ENCODE assay signal across 13 cellular contexts in genomic region chr20:21031666-21032065, GRCh38.
DNase-seq lines count a peak whose midpoint lies in the region; ATAC-seq and TF ChIP-seq lines count a peak whose summit lies in the region.
"Had no signal": no experiment of that assay in that cellular context is flagged by ENCODE, and none has a peak within 500 bp of the region (broad histone marks: within the 10 kb centered on the region; RNA-seq: fewer than 3 reads in every experiment).

No MANE protein-coding gene starts in this region.

- ATAC-seq in GM18520 (IDR thresholded peaks at IDR 0.05; ENCODE audit: unreplicated experiment) = no peak

- no peak overlapping the region for H3K27ac ChIP-seq in neural progenitor cell

- H3K4me1 Mint-ChIP-seq in neural progenitor cell = peaks cover 20% of the 10 kb centered on the region
- H3K4me1 Mint-ChIP-seq: B cell had no signal

- H3K36me3 ChIP-seq in neural progenitor cell = no peaks in the 10 kb centered on the region
- H3K36me3 ChIP-seq: HAP-1 had no signal

- H3K9me3 ChIP-seq in neural progenitor cell (ENCODE audit: low read depth) = no peaks in the 10 kb centered on the region
- H3K9me3 ChIP-seq: HAP-1 had no signal

- no peak for TF ChIP-seq CTCF in neural progenitor cell (IDR thresholded peaks at IDR 0.05)

- H3F3A ChIP-seq in neural progenitor cell (ENCODE audit: low read depth) = no peaks in the 10 kb centered on the region

- no peak overlapping the region for H2AFZ ChIP-seq in neural progenitor cell (replicated peaks)

- no peaks in the 10 kb centered on the region for H4K20me1 ChIP-seq in neural progenitor cell (ENCODE audit: low read depth)

- H3K9me3 Mint-ChIP-seq in neural progenitor cell = no peaks in the 10 kb centered on the region
- H3K9me3 Mint-ChIP-seq: CD4-positive, alpha-beta T cell had no signal

- no peaks in the 10 kb centered on the region for H3K27me3 ChIP-seq in neural progenitor cell

- no peak overlapping the region for H3K27ac Mint-ChIP-seq in neural progenitor cell
- H3K27ac Mint-ChIP-seq: B cell; CD4-positive, alpha-beta T cell had no signal

- no peak overlapping the region for H3K4me3 ChIP-seq in neural progenitor cell
- H3K4me3 ChIP-seq: HAP-1 had no signal

- no peak overlapping the region for H3K9ac ChIP-seq in neural progenitor cell

- no peaks in the 10 kb centered on the region for H3K36me3 Mint-ChIP-seq in neural progenitor cell

- peaks cover 9% of the 10 kb centered on the region for H3K27me3 Mint-ChIP-seq in neural progenitor cell (ENCODE audit: insufficient read depth, low read depth)

- DNase-seq in NCI-H2081 (lab: John Stamatoyannopoulos, UW) (peak; percentile 24 to 55), NCI-H2081 treated with DMSO at 0.1 percent for 48 hours (lab: John Stamatoyannopoulos, UW) (no peak), NCI-H146 treated with DMSO at 0.1 percent for 48 hours (lab: John Stamatoyannopoulos, UW; ENCODE audit: unreplicated experiment) (peak; percentile 63), NCI-H748 (lab: John Stamatoyannopoulos, UW; ENCODE audit: unreplicated experiment) (peak; percentile 89), neural progenitor cell (ENCODE audit: low spot score) (no peak), GM19238 (ENCODE audit: insufficient read length, low spot score) (no peak)
- DNase-seq: C1 segment of cervical spinal cord; CD4-positive, alpha-beta T cell; DND-41; GDM1 had no signal

- H3K4me2 ChIP-seq in neural progenitor cell = peak overlapping the region; percentile 26

- H3K4me1 ChIP-seq in neural progenitor cell = peaks cover 27% of the 10 kb centered on the region
- H3K4me1 ChIP-seq: HAP-1 had no signal

- no peak overlapping the region for H3K4me3 Mint-ChIP-seq in neural progenitor cell
- H3K4me3 Mint-ChIP-seq: B cell; CD4-positive, alpha-beta T cell had no signal

- H3K79me2 ChIP-seq in neural progenitor cell (ENCODE audit: low read depth) = no peaks in the 10 kb centered on the region

Comparison
In these comparisons a context has a peak if more than half of its experiments do, and no peak if none do; other contexts are left out.
1. DNase-seq: peak in NCI-H2081 (2 of 2), NCI-H146 treated with DMSO at 0.1 percent for 48 hours (single experiment) and NCI-H748 (single experiment); none in NCI-H2081 treated with DMSO at 0.1 percent for 48 hours (single experiment), neural progenitor cell (single experiment) and GM19238 (single experiment).